ENCODE assay signal across 18 cellular contexts in genomic region chr16:27650073-27650701, GRCh38.
A peak's percentile ranks its signal among the peaks of the same experiment; 100 is the strongest.
DNase-seq lines count a peak whose midpoint lies in the region; ATAC-seq and TF ChIP-seq lines count a peak whose summit lies in the region.
"Had no signal": no experiment of that assay in that cellular context is flagged by ENCODE, and none has a peak within 500 bp of the region (broad histone marks: within the 10 kb centered on the region; RNA-seq: fewer than 3 reads in every experiment).

No MANE protein-coding gene starts in this region.

- H3K9me1 ChIP-seq in IMR-90 (ENCODE audit: insufficient read depth, low read length) = peaks cover 9% of the 10 kb centered on the region; the same call in 1 of the 2 replicates

- H3K36me3 ChIP-seq in IMR-90 (ENCODE audit: control insufficient read depth, insufficient read depth, low read length) (peaks cover 2% of the 10 kb centered on the region; the same call in 1 of the 2 replicates), heart right ventricle (peaks cover 0 to 30% (median 0%) of the 10 kb centered on the region in 9 donors), SK-N-SH (replicated peaks in 1 of 2; ENCODE audit: control insufficient read depth in 1 of 2, insufficient read depth in 2 of 2, low read length in 1 of 2) (peaks cover under 1 to 3% of the 10 kb centered on the region in 2 experiments)
- H3K36me3 ChIP-seq: HAP-1, SJSA1 had no signal

- WGBS in IMR-90 (ENCODE audit: extremely low coverage in 2 of 2, insufficient read length in 1 of 2), 2 experiments = 49% methylated on average over 4 of the region's 11 CpGs; no CpG with 5 or more reads in 1 of the 2 experiments
- 48 to 51% methylated on average over 11 of the region's 11 CpGs for WGBS in heart right ventricle, 2 donors
- WGBS in SK-N-SH (ENCODE audit: low lambda C conversion rate) = 87% methylated on average over 11 of the region's 11 CpGs

- peak; percentile 29; the same call in 1 of the 2 replicates for ATAC-seq in IMR-90 (ENCODE audit: low read depth)
- ATAC-seq in heart right ventricle = peak in 7 of 8 donors; percentile 20 to 77 (median 46)
- ATAC-seq: effector memory CD8-positive, alpha-beta T cell; naive thymus-derived CD8-positive, alpha-beta T cell; stimulated activated naive B cell treated with anti-CD40 and anti-IgM and Interleukin-4, amounts not matched to agents 10 μg/mL and 1 μg/mL and 100 μg/mL, for 72 hours had no signal

- H3K9me3 ChIP-seq in IMR-90 (ENCODE audit: control insufficient read depth, insufficient read depth, low read length) (no peaks in the 10 kb centered on the region), heart right ventricle (no peaks in the 10 kb centered on the region), SK-N-SH (no peaks in the 10 kb centered on the region)
- H3K9me3 ChIP-seq: HAP-1, SJSA1 had no signal

- BruUV-seq in IMR-90 (replicated peaks; lab: Mats Ljungman, UMichigan) = no TSS peak

- no peak overlapping the region for H3K14ac ChIP-seq in IMR-90 (replicated peaks; ENCODE audit: low read depth, low read length)

- no peak overlapping the region for H2AK9ac ChIP-seq in IMR-90 (replicated peaks; ENCODE audit: low read depth, low read length, poor library complexity)

- H2BK20ac ChIP-seq in IMR-90 (ENCODE audit: low read depth, low read length) = no peak overlapping the region

- H3K4me1 ChIP-seq in IMR-90 (ENCODE audit: control insufficient read depth, insufficient read depth, low read length) = no peaks in the 10 kb centered on the region
- peaks cover 0 to 18% (median 0%) of the 10 kb centered on the region in 9 donors for H3K4me1 ChIP-seq in heart right ventricle
- peaks cover 0 to 4% of the 10 kb centered on the region in 2 experiments; a peak in 1 of 4 replicates for H3K4me1 ChIP-seq in SK-N-SH (ENCODE audit: control insufficient read depth in 1 of 2, insufficient read depth in 2 of 2, low read depth in 1 of 2, low read length in 1 of 2)
- H3K4me1 ChIP-seq: HAP-1, SJSA1 had no signal

- H3K27me3 ChIP-seq in IMR-90 (ENCODE audit: control insufficient read depth, insufficient read depth, low read length) = no peaks in the 10 kb centered on the region
- H3K27me3 ChIP-seq in heart right ventricle = no peaks in the 10 kb centered on the region
- no peaks in the 10 kb centered on the region for H3K27me3 ChIP-seq in SK-N-SH (ENCODE audit: insufficient read depth)
- H3K27me3 ChIP-seq: SJSA1 had no signal

- H4K5ac ChIP-seq in IMR-90 (ENCODE audit: low read depth, low read length) = no peak overlapping the region

- H4K8ac ChIP-seq in IMR-90 (ENCODE audit: low read depth in 2 of 2, low read length in 2 of 2) = no peak overlapping the region

- no peak for TF ChIP-seq EP300 in SK-N-SH (IDR thresholded peaks at IDR 0.05; ENCODE audit: borderline replicate concordance in 1 of 2, low read depth in 1 of 2, low read length in 1 of 2)

- TF ChIP-seq POLR2A in IMR-90 (IDR thresholded peaks at IDR 0.05; ENCODE audit: low read depth, low read length) = no peak

- no peak overlapping the region for H4K91ac ChIP-seq in IMR-90 (ENCODE audit: insufficient read depth, low read depth, low read length)

- no peak overlapping the region for H3K56ac ChIP-seq in IMR-90 (ENCODE audit: extremely low read depth, insufficient read depth, low read length)

- H3K4me2 ChIP-seq in IMR-90 (ENCODE audit: low read depth, low read length) = no peak overlapping the region
- no peak overlapping the region for H3K4me2 ChIP-seq in SK-N-SH

- in situ Hi-C loops in IMR-90 (cut with MboI; ENCODE audit: low sequenced_read_pairs) = no loop called here

- dilution Hi-C loops in IMR-90 (cut with HindIII; ENCODE audit: low sequenced_read_pairs, unreplicated experiment) = no loop called here

- H3K9me2 ChIP-seq in SK-N-SH = no peaks in the 10 kb centered on the region

- H3K9ac ChIP-seq in IMR-90 (ENCODE audit: low read depth, low read length) (no peak overlapping the region), SK-N-SH (no peak overlapping the region)

- intact Hi-C loops in IMR-90 (cut with micrococcal nuclease) = no loop called here
- intact Hi-C loops in heart right ventricle (cut with DNase I) = no loop called here

- no peak overlapping the region for H3K4me3 ChIP-seq in IMR-90 (ENCODE audit: insufficient read depth, low read depth, low read length)
- no peak overlapping the region for H3K4me3 ChIP-seq in choroid plexus epithelial cell (ENCODE audit: low read depth, low read length)
- no peak overlapping the region for H3K4me3 ChIP-seq in heart right ventricle
- no peak overlapping the region for H3K4me3 ChIP-seq in SK-N-SH (ENCODE audit: low read depth in 2 of 2, low read length in 1 of 2)
- H3K4me3 ChIP-seq: HAP-1, SJSA1 had no signal

- H3K79me2 ChIP-seq in SK-N-SH (ENCODE audit: insufficient read depth) = no peaks in the 10 kb centered on the region

- H3F3A ChIP-seq in SK-N-SH (replicated peaks; ENCODE audit: insufficient read depth) = no peaks in the 10 kb centered on the region

- no peak overlapping the region for H2BK5ac ChIP-seq in IMR-90 (ENCODE audit: low read depth, low read length, poor library complexity, severe bottlenecking)

- H2AK5ac ChIP-seq in IMR-90 (ENCODE audit: low read depth, low read length) = no peak overlapping the region

- CTCF ChIA-PET in IMR-90 (lab: Yijun Ruan, JAX) = no interaction called here
- CTCF ChIA-PET in SK-N-SH (lab: Yijun Ruan, JAX) = interaction anchor here (1.0 to 1.8 kb wide), 2 partner anchors 10 to 11 kb away, joined by 4 to 7 read pairs; no protein-coding TSS in a partner anchor

- H3K18ac ChIP-seq in IMR-90 (ENCODE audit: low read depth, low read length) = no peak overlapping the region

- H2BK120ac ChIP-seq in IMR-90 (ENCODE audit: low read depth, low read length) = no peak overlapping the region

- no peak for TF ChIP-seq RAD21 in IMR-90 (IDR thresholded peaks at IDR 0.05; ENCODE audit: low read length)
- no peak for TF ChIP-seq RAD21 in SK-N-SH (IDR thresholded peaks at IDR 0.05; ENCODE audit: low read length)

- no peak overlapping the region for H3K23ac ChIP-seq in IMR-90 (ENCODE audit: low read depth, low read length)

- DNase-seq in IMR-90 = no peak
- DNase-seq in choroid plexus epithelial cell (ENCODE audit: low read depth) = peak; percentile 29
- no peak for DNase-seq in heart right ventricle
- peak; percentile 1 for DNase-seq in myocyte (ENCODE audit: low read depth)
- no peak for DNase-seq in SK-N-SH
- no peak for DNase-seq in NK-92 (lab: John Stamatoyannopoulos, UW; ENCODE audit: unreplicated experiment)
- no peak for DNase-seq in NCI-H524 treated with DMSO at 0.1 percent for 48 hours (lab: John Stamatoyannopoulos, UW)
- DNase-seq in DMS114 treated with DMSO at 0.1 percent for 48 hours (lab: John Stamatoyannopoulos, UW; ENCODE audit: unreplicated experiment) = no peak
- DNase-seq: activated CD4-positive, alpha-beta T cell treated with anti-CD3 and anti-CD28 coated beads for 48 hours; effector memory CD8-positive, alpha-beta T cell; immature natural killer cell; naive thymus-derived CD8-positive, alpha-beta T cell; NCI-H1092 treated with DMSO at 0.1 percent for 48 hours; NCI-H1930; stimulated activated CD4-positive, alpha-beta T cell treated with anti-CD3 and anti-CD28 coated beads, Interleukin-2, amount 100 ng/mL, for 48 hours; stimulated activated naive B cell treated with anti-CD40 and anti-IgM and Interleukin-4, amounts not matched to agents 10 μg/mL and 1 μg/mL and 100 μg/mL, for 72 hours had no signal

- TF ChIP-seq CTCF in IMR-90 (conservative IDR thresholded peaks at IDR 0.05; ENCODE audit: low read depth, low read length) (no peak), choroid plexus epithelial cell (conservative IDR thresholded peaks at IDR 0.05; ENCODE audit: low read depth, low read length) (no peak), heart right ventricle (IDR thresholded peaks at IDR 0.05) (no peak), SK-N-SH (IDR thresholded peaks at IDR 0.05) (no peak)

- POLR2A ChIA-PET in IMR-90 (lab: Charles Lee; ENCODE audit: unreplicated experiment) = no interaction called here
- POLR2A ChIA-PET in SK-N-SH (lab: Yijun Ruan, JAX) = no interaction called here

- H4K20me1 ChIP-seq in IMR-90 (ENCODE audit: insufficient read depth, low read length) (no peaks in the 10 kb centered on the region), SK-N-SH (ENCODE audit: insufficient read depth) (no peaks in the 10 kb centered on the region)

- H2BK15ac ChIP-seq in IMR-90 (ENCODE audit: low read depth, low read length) = no peak overlapping the region

- H3K79me1 ChIP-seq in IMR-90 (ENCODE audit: low read depth in 1 of 2, low read length in 2 of 2) = no peaks in the 10 kb centered on the region

- no peak overlapping the region for H3K27ac ChIP-seq in IMR-90 (ENCODE audit: insufficient read depth, low read length)
- H3K27ac ChIP-seq in heart right ventricle = no peak overlapping the region
- peak overlapping the region in 1 of 2 experiments; percentile 24; a peak in 1 of 4 replicates for H3K27ac ChIP-seq in SK-N-SH (ENCODE audit: low read depth in 2 of 2, low read length in 1 of 2)
- H3K27ac ChIP-seq: SJSA1 had no signal

- H3K4ac ChIP-seq in IMR-90 (ENCODE audit: low read depth, low read length) = no peak overlapping the region

- H2AFZ ChIP-seq in IMR-90 (replicated peaks; ENCODE audit: low read length, poor library complexity) (peak overlapping the region; percentile 62), SK-N-SH (ENCODE audit: low read depth) (no peak overlapping the region)

TF ChIP-seq in IMR-90, 13 proteins besides CTCF, POLR2A, EP300 and RAD21 (continues in another document):
- TF ChIP-seq MAZ (IDR thresholded peaks at IDR 0.05; ENCODE audit: borderline replicate concordance, low read depth, low read length) = no peak
- no peak for TF ChIP-seq CEBPB (IDR thresholded peaks at IDR 0.05; ENCODE audit: low read depth, low read length)
- TF ChIP-seq FOS (IDR thresholded peaks at IDR 0.05; ENCODE audit: low read depth, low read length) = no peak
- no peak for TF ChIP-seq NFE2L2 (IDR thresholded peaks at IDR 0.05; ENCODE audit: low read depth, low read length)
- TF ChIP-seq MXI1 (IDR thresholded peaks at IDR 0.05; ENCODE audit: borderline replicate concordance, low read depth, low read length) = no peak
- no peak for TF ChIP-seq RCOR1 (IDR thresholded peaks at IDR 0.05; ENCODE audit: insufficient replicate concordance, low read length)
- no peak for TF ChIP-seq SMC3 (IDR thresholded peaks at IDR 0.05; ENCODE audit: low read depth, low read length)
- TF ChIP-seq CHD1 (IDR thresholded peaks at IDR 0.05; ENCODE audit: low read depth, low read length) = no peak

TF ChIP-seq in SK-N-SH, 30 proteins besides CTCF, POLR2A, EP300 and RAD21 (continues in another document):
- TF ChIP-seq USF1 (IDR thresholded peaks at IDR 0.05; ENCODE audit: borderline replicate concordance, low read depth) = no peak
- TF ChIP-seq MXI1 (IDR thresholded peaks at IDR 0.05; ENCODE audit: low read depth, low read length) = no peak

Comparison
In these comparisons a context has a peak if more than half of its experiments do, and no peak if none do; other contexts are left out.
1. DNase-seq: peak in choroid plexus epithelial cell (single experiment) and myocyte (single experiment); none in IMR-90 (single experiment), heart right ventricle (0 of 2), SK-N-SH (single experiment), NK-92 (single experiment), NCI-H524 treated with DMSO at 0.1 percent for 48 hours (single experiment) and DMS114 treated with DMSO at 0.1 percent for 48 hours (single experiment).